In the genomic region with DNA sequence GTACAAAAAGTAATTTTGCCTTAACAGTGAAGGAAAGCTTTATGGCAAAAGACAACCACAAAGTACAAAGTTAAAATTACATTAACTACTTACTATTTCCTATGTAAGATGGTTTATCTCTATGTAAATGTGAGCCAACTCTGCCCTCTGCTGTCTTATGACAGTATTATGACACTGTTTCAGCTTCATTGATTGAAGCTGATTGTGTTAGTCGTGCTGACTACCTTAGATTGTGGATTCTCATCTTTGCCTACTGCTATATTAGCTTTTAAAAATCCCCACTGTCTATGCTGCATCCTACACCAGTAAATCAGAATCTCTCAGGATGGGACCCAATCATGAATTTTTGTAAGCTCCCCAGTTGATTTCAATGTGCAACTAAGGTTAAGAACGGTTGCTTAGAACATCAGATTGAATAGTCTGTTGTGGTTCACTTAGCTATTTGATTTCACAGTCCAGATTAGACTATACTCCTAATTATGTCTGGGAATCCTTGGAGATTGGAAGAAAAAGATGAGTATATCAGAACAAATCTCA, we compare ENCODE assay signal across 8 cellular contexts. TPM values are rescaled to one million over a fixed set of nuclear protein-coding genes. Genes with fewer than 3 reads are reported as not detected.
A peak's percentile ranks its signal among the peaks of the same experiment; 100 is the strongest.
DNase-seq lines count a peak whose midpoint lies in the region; ATAC-seq, FAIRE-seq and TF ChIP-seq lines count a peak whose summit lies in the region.

No MANE protein-coding gene starts in this region.

- no peak overlapping the region for H3K4me3 ChIP-seq in A549
- no peak overlapping the region for H3K4me3 ChIP-seq in DND-41 (ENCODE audit: low read depth in 1 of 2, low read length in 2 of 2)
- no peak overlapping the region for H3K4me3 ChIP-seq in Peyer's patch
- H3K4me3 ChIP-seq in coronary artery: no peak overlapping the region

- no peak for TF ChIP-seq EP300 in A549 (IDR thresholded peaks at IDR 0.05)

- CTCF ChIA-PET in A549 (lab: Yijun Ruan, JAX): interaction anchor here (0.6 to 8.7 kb wide), 85 partner anchors 11 to 554 kb away, joined by 3 to 250 read pairs (median 5); a partner anchor contains a TSS

- DNase-seq in A549 (ENCODE audit: low read depth in 1 of 2, low spot score in 1 of 2) (peak; percentile 56 to 80), DND-41 (peak; percentile 33), Peyer's patch (peak in 1 of 3 donors; percentile 52), coronary artery (ENCODE audit: low spot score) (no peak), medulla oblongata (ENCODE audit: extremely low spot score) (peak; percentile 79)

- no peaks in the 10 kb centered on the region for H3K9me3 ChIP-seq in A549
- no peaks in the 10 kb centered on the region for H3K9me3 ChIP-seq in DND-41 (ENCODE audit: insufficient read depth, low read length, severe bottlenecking)
- H3K9me3 ChIP-seq in Peyer's patch: no peaks in the 10 kb centered on the region

- H3K27me3 ChIP-seq in DND-41 (ENCODE audit: insufficient read depth, low read length, poor library complexity): peaks cover 17% of the 10 kb centered on the region
- H3K27me3 ChIP-seq in Peyer's patch: no peaks in the 10 kb centered on the region

- no peak overlapping the region for H2AFZ ChIP-seq in DND-41 (ENCODE audit: low read depth, low read length)

- ATAC-seq in A549 (peak; percentile 95 to 99), DND-41 (ENCODE audit: insufficient read depth, low read depth) (peak; percentile 87), HG02763 (IDR thresholded peaks at IDR 0.05; ENCODE audit: unreplicated experiment) (no peak), GM21360 (IDR thresholded peaks at IDR 0.05; ENCODE audit: unreplicated experiment) (no peak)

- no peak overlapping the region for H3K9ac ChIP-seq in DND-41 (ENCODE audit: low read depth, low read length)

- TF ChIP-seq CTCF in A549 (IDR thresholded peaks at IDR 0.05) (peak; percentile 79), DND-41 (IDR thresholded peaks at IDR 0.05; ENCODE audit: borderline replicate concordance, extremely low read depth, low read length, poor library complexity, severe bottlenecking) (peak; percentile 77), LNCAP (IDR thresholded peaks at IDR 0.05) (peak; percentile 68), Peyer's patch (IDR thresholded peaks at IDR 0.05) (peak in 5 of 6 experiments; percentile 18 to 86 (median 75)), coronary artery (IDR thresholded peaks at IDR 0.05) (peak; percentile 32)

- peak; percentile 94 for FAIRE-seq in A549 (lab: Jason Lieb, UNC)

- POLR2A ChIA-PET in A549 (lab: Yijun Ruan, JAX): interaction anchor here (1.0 to 2.2 kb wide), 4 partner anchors 69 to 387 kb away, joined by 3 to 7 read pairs (median 6); a partner anchor contains a TSS

- H4K20me1 ChIP-seq in DND-41 (ENCODE audit: insufficient read depth, low read length): no peaks in the 10 kb centered on the region

- 48% methylated on average over 2 of the region's 2 CpGs for WGBS in A549 (ENCODE audit: missing lambda C conversion rate)

- H3K27ac ChIP-seq in A549 (no peak overlapping the region), DND-41 (ENCODE audit: low read length) (no peak overlapping the region), Peyer's patch (no peak overlapping the region), coronary artery (no peak overlapping the region)

- peak; percentile 89 to 90 for TF ChIP-seq RAD21 in A549 (conservative IDR thresholded peaks at IDR 0.05 in 1 of 2, IDR thresholded peaks at IDR 0.05 in 1 of 2)

- H3K4me1 ChIP-seq in A549 (no peaks in the 10 kb centered on the region), DND-41 (ENCODE audit: insufficient read depth, low read length) (no peaks in the 10 kb centered on the region), Peyer's patch (no peaks in the 10 kb centered on the region)

- H3K79me2 ChIP-seq in DND-41 (ENCODE audit: insufficient read depth, low read length): no peaks in the 10 kb centered on the region

- H3K36me3 ChIP-seq in DND-41 (ENCODE audit: insufficient read depth, low read length) (no peaks in the 10 kb centered on the region), Peyer's patch (no peaks in the 10 kb centered on the region)

- H3K4me2 ChIP-seq in A549 (no peak overlapping the region), DND-41 (ENCODE audit: insufficient read depth, low read length) (no peak overlapping the region)

- TF ChIP-seq POLR2A in A549 (IDR thresholded peaks at IDR 0.05; ENCODE audit: low read length) (no peak), Peyer's patch (IDR thresholded peaks at IDR 0.05) (no peak)

TF ChIP-seq in A549, 52 proteins besides CTCF, POLR2A, EP300 and RAD21:
- TF ChIP-seq EHMT2 (IDR thresholded peaks at IDR 0.05; ENCODE audit: low read depth) (no peak), SMC3 (IDR thresholded peaks at IDR 0.05) (peak; percentile 92)

RNA-seq across cellular contexts. Expression of a gene that starts 12.2 kb away (rescaled TPM):
- polyA plus RNA-seq in A549 (2011; rRNA removed) (0.24 and 0.27 TPM in 2 replicates), A549 (2017; fragmentation: RNase III; extraction: RNeasy Plus Mini Kit Qiagen cat#74134 plus additional on column Dnase treatment) (1.4 to 2.1 TPM (median 1.9 TPM) in 3 replicates)
- polyA plus RNA-seq in A549 (2012; cell fraction: cytosol; rRNA removed): 0.26 and 0.33 TPM in 2 replicates
- 0.70 and 0.91 TPM in 2 replicates for polyA plus RNA-seq in A549 (2012; cell fraction: nucleus; rRNA removed)
- polyA minus RNA-seq in A549 (2011; rRNA and poly(A)+ RNA removed): 0.17 and 1.2 TPM in 2 replicates
- 1 to 10 TPM in 1 of 4 donors, under 1 TPM in 2, not detected in 1; 0.57 to 2.5 (median 0.94) TPM for total RNA-seq in Peyer's patch

RNA-seq across cellular contexts. Expression of a gene that starts 22.3 kb away (rescaled TPM):
- polyA plus RNA-seq in A549 (2011; rRNA removed) (115 and 153 TPM in 2 replicates), A549 (2017; fragmentation: RNase III; extraction: RNeasy Plus Mini Kit Qiagen cat#74134 plus additional on column Dnase treatment) (150 to 151 TPM (median 151 TPM) in 3 replicates)
- polyA plus RNA-seq in A549 (2012; cell fraction: cytosol; rRNA removed): 55.8 and 84.0 TPM in 2 replicates
- 20.0 and 40.9 TPM in 2 replicates for polyA plus RNA-seq in A549 (2012; cell fraction: nucleus; rRNA removed)
- 26.9 and 35.6 TPM in 2 replicates for polyA minus RNA-seq in A549 (2011; rRNA and poly(A)+ RNA removed)
- total RNA-seq in Peyer's patch: 10 to 100 TPM; 51.2 to 72.3 (median 69.7) TPM

RNA-seq across cellular contexts. Expression of a gene that starts 50.6 kb away (rescaled TPM):
- 876 and 1,354 TPM in 2 replicates for polyA plus RNA-seq in A549 (2011; rRNA removed)
- 542 and 601 TPM in 2 replicates for polyA plus RNA-seq in A549 (2012; cell fraction: cytosol; rRNA removed)
- polyA plus RNA-seq in A549 (2012; cell fraction: nucleus; rRNA removed): 223 and 234 TPM in 2 replicates
- polyA plus RNA-seq in A549 (2017; fragmentation: RNase III; extraction: RNeasy Plus Mini Kit Qiagen cat#74134 plus additional on column Dnase treatment): 302 to 394 TPM (median 382 TPM) in 3 replicates
- 405 and 632 TPM in 2 replicates for polyA minus RNA-seq in A549 (2011; rRNA and poly(A)+ RNA removed)
- total RNA-seq in Peyer's patch: 100 to 1,000 TPM; 115 to 286 (median 143) TPM

Comparison
In these comparisons a context has a peak if more than half of its experiments do, and no peak if none do; other contexts are left out.
1. ATAC-seq: peak in A549 (2 of 2) and DND-41 (single experiment); none in HG02763 (single experiment) and GM21360 (single experiment).
2. Peak in every context shown above with its lines, with median percentiles within 50 percentile points of each other: CTCF ChIP-seq.